ENCODE assay signal across 7 cellular contexts in genomic region chr1:40665335-40666171, GRCh38. TPM values are rescaled to one million over a fixed set of nuclear protein-coding genes. Genes with fewer than 3 reads are reported as not detected.
DNase-seq lines count a peak whose midpoint lies in the region; ATAC-seq, FAIRE-seq and TF ChIP-seq lines count a peak whose summit lies in the region.

TSS of gene RIMS3 (minus strand) at chr1:40665682. CDS start at chr1:40641925, 23,757 bp downstream.

- ATAC-seq in HG02884 (IDR thresholded peaks at IDR 0.05; ENCODE audit: unreplicated experiment) (peak; percentile 64), WTC11 (peak; percentile 82)

- H3K4me3 ChIP-seq in mammary epithelial cell (replicated peaks in 1 of 3; ENCODE audit: insufficient read depth in 1 of 3, low read depth in 2 of 3, low read length in 3 of 3), result peak within 1 kb of the TSS; percentile 50 to 58 (median 54)
- H3K4me3 ChIP-seq in kidney (ENCODE audit: low read length in 2 of 2), result peak within 1 kb of the TSS; percentile 44 to 61

- H3K9me3 ChIP-seq in mammary epithelial cell (replicated peaks; ENCODE audit: insufficient read depth, low read length), result no peaks in the 10 kb centered on the region
- no peaks in the 10 kb centered on the region for H3K9me3 ChIP-seq in kidney (ENCODE audit: control insufficient read depth in 1 of 2, low read length in 2 of 2)

- no peaks in the 10 kb centered on the region for H3K36me3 ChIP-seq in mammary epithelial cell (ENCODE audit: insufficient read depth, low read length)
- H3K36me3 ChIP-seq in kidney (ENCODE audit: control insufficient read depth in 1 of 2, insufficient read depth in 2 of 2, low read length in 2 of 2), result no peaks in the 10 kb centered on the region

- peaks cover 3% of the 10 kb centered on the region; the same call in 1 of the 2 replicates for H3K27me3 Mint-ChIP-seq in WTC11 (ENCODE audit: low read depth)

- H3K4me3 Mint-ChIP-seq in WTC11, result peak within 1 kb of the TSS; percentile 89

- dilution Hi-C loops in mammary epithelial cell (cut with HindIII; ENCODE audit: low sequenced_read_pairs), result no loop called here

- H3K4me1 ChIP-seq in mammary epithelial cell (ENCODE audit: insufficient read depth, low read length) (peaks cover 26% of the 10 kb centered on the region), kidney (ENCODE audit: control insufficient read depth in 1 of 2, insufficient read depth in 1 of 2, low read depth in 1 of 2, low read length in 2 of 2) (peaks cover 0 to 9% of the 10 kb centered on the region in 2 donors)

- peak; percentile 98 for DNase-seq in GM13977 (ENCODE audit: low spot score)
- DNase-seq in NCI-H2029 treated with DMSO at 0.1 percent for 48 hours (lab: John Stamatoyannopoulos, UW), result peak; percentile 92
- peak; percentile 86 for DNase-seq in WTC11 (ENCODE audit: low spot score)
- DNase-seq in mammary epithelial cell, result peak; percentile 56
- peak; percentile 93 for DNase-seq in kidney
- peak; percentile 69 to 85 for DNase-seq in stimulated activated CD4-positive, alpha-beta T cell treated with anti-CD3 and anti-CD28 coated beads, Interleukin-1b, Interleukin-23, amount 100 ng/mL, for 1 hour (ENCODE audit: low read depth in 2 of 2)

- TF ChIP-seq CTCF in GM13977 (IDR thresholded peaks at IDR 0.05; ENCODE audit: extremely low read depth, insufficient read depth, missing control alignments), result peak; percentile 59
- TF ChIP-seq CTCF in WTC11 (IDR thresholded peaks at IDR 0.05), result no peak
- TF ChIP-seq CTCF in mammary epithelial cell (conservative IDR thresholded peaks at IDR 0.05 in 1 of 2, IDR thresholded peaks at IDR 0.05 in 1 of 2; ENCODE audit: extremely low read depth in 1 of 2, insufficient read depth in 1 of 2, low read depth in 1 of 2, low read length in 2 of 2), result no peak
- TF ChIP-seq CTCF in kidney (IDR thresholded peaks at IDR 0.05; ENCODE audit: borderline replicate concordance, extremely low read depth, insufficient read depth), result no peak

- CTCF ChIA-PET in WTC11 (lab: Charles Lee), result interaction anchor here (0.6 to 2.2 kb wide), 16 partner anchors 14 to 283 kb away, joined by 3 to 10 read pairs (median 5); partner anchors contain the start of gene NFYC
- CTCF ChIA-PET in mammary epithelial cell (lab: Charles Lee; ENCODE audit: low non-redundant PET), result no interaction called here

- H3K36me3 Mint-ChIP-seq in WTC11, result no peaks in the 10 kb centered on the region

- H3K27ac ChIP-seq in mammary epithelial cell (ENCODE audit: insufficient read depth, low read depth, low read length) (no peak within 1 kb of the TSS), kidney (ENCODE audit: low read depth in 2 of 2, low read length in 2 of 2) (no peak within 1 kb of the TSS)

- FAIRE-seq in kidney (lab: Jason Lieb, UNC), result no peak

- no peaks in the 10 kb centered on the region for H3K9me3 Mint-ChIP-seq in WTC11

- POLR2A ChIA-PET in WTC11 (lab: Charles Lee), result interaction anchor here (1.0 to 2.1 kb wide), 2 partner anchors 26 to 27 kb away, joined by 3 to 17 read pairs; partner anchors contain the start of gene NFYC

- intact Hi-C loops in mammary epithelial cell (cut with micrococcal nuclease) (loop anchor here (1.0 to 5.0 kb wide), 3 partner anchors 40 to 187 kb away; no protein-coding TSS in a partner anchor), kidney (cut with DNase I) (no loop called here)

- H3K27me3 ChIP-seq in mammary epithelial cell (ENCODE audit: insufficient read depth, low read length), result no peaks in the 10 kb centered on the region

- H3K4me2 ChIP-seq in mammary epithelial cell (ENCODE audit: insufficient read depth, low read depth, low read length), result peak within 1 kb of the TSS; percentile 86

- H4K20me1 ChIP-seq in mammary epithelial cell (ENCODE audit: insufficient read depth, low read length), result no peaks in the 10 kb centered on the region

- in situ Hi-C loops in GM13977 (cut with MboI; ENCODE audit: low pct_unique_long_range_greater_than_20kb, low sequenced_read_pairs, unreplicated experiment) (no loop called here), mammary epithelial cell (cut with MboI; ENCODE audit: low sequenced_read_pairs in 2 of 2) (no loop called here)

- H3K79me2 ChIP-seq in mammary epithelial cell (ENCODE audit: insufficient read depth, low read length), result no peaks in the 10 kb centered on the region

- H3K27ac Mint-ChIP-seq in WTC11, result no peak within 1 kb of the TSS

- 1% methylated on average over 17 of the region's 59 CpGs for WGBS in mammary epithelial cell (ENCODE audit: low coverage, missing lambda C conversion rate)

- no TSS peak for BruUV-seq in mammary epithelial cell (replicated peaks; lab: Mats Ljungman, UMichigan)

- H3K4me1 Mint-ChIP-seq in WTC11, result peaks cover 39% of the 10 kb centered on the region

- H2AFZ ChIP-seq in mammary epithelial cell (ENCODE audit: low read depth, low read length), result peak within 1 kb of the TSS; percentile 88

- no peak within 1 kb of the TSS for H3K9ac ChIP-seq in mammary epithelial cell (ENCODE audit: insufficient read depth, low read length)
- no peak within 1 kb of the TSS for H3K9ac ChIP-seq in kidney (ENCODE audit: low read length in 2 of 2)

TF ChIP-seq in WTC11, 78 proteins besides CTCF, POLR2A, EP300 and RAD21:
- TF ChIP-seq ZBTB43 (CRISPR knock-in tag; IDR thresholded peaks at IDR 0.05) (0 out of 2 replicates have a peak, but pooled peaks have one; percentile 49), E2F5 (CRISPR knock-in tag; IDR thresholded peaks at IDR 0.05) (peak; percentile 57; the same call in 1 of the 2 replicates), FOXP4 (CRISPR knock-in tag; IDR thresholded peaks at IDR 0.05) (0 out of 2 replicates have a peak, but pooled peaks have one; percentile 43), RELA (CRISPR knock-in tag; IDR thresholded peaks at IDR 0.05; ENCODE audit: borderline replicate concordance) (0 out of 2 replicates have a peak, but pooled peaks have one; percentile 39), ZNF138 (CRISPR knock-in tag; conservative IDR thresholded peaks at IDR 0.05) (no peak), ZNF423 (CRISPR knock-in tag; IDR thresholded peaks at IDR 0.05) (no peak), ZNF425 (CRISPR knock-in tag; conservative IDR thresholded peaks at IDR 0.05) (no peak), FOXK1 (CRISPR knock-in tag; IDR thresholded peaks at IDR 0.05) (0 out of 2 replicates have a peak, but pooled peaks have one; percentile 44), SP1 (CRISPR knock-in tag; conservative IDR thresholded peaks at IDR 0.05) (peak; percentile 70; the same call in 1 of the 2 replicates)
TF ChIP-seq in WTC11: peak in this region for 6.

RNA-seq across cellular contexts. Expression of gene RIMS3, which starts in this region (rescaled TPM):
- total RNA-seq in WTC11 (2021) (19.8 to 19.9 TPM (median 19.8 TPM) in 3 replicates), mammary epithelial cell (10 to 100 TPM in 1 of 2 donors, 1 to 10 TPM in 1; 7.7 to 16.5 TPM), kidney (6.2 TPM)
- polyA plus RNA-seq in mammary epithelial cell (3.0 TPM), kidney (ENCODE audit: insufficient read depth, low read depth, low replicate concordance) (1.6 TPM)
- 9.1 TPM for polyA minus RNA-seq in mammary epithelial cell
